14 cellular contexts compared by ENCODE assay signal in the genomic region with DNA sequence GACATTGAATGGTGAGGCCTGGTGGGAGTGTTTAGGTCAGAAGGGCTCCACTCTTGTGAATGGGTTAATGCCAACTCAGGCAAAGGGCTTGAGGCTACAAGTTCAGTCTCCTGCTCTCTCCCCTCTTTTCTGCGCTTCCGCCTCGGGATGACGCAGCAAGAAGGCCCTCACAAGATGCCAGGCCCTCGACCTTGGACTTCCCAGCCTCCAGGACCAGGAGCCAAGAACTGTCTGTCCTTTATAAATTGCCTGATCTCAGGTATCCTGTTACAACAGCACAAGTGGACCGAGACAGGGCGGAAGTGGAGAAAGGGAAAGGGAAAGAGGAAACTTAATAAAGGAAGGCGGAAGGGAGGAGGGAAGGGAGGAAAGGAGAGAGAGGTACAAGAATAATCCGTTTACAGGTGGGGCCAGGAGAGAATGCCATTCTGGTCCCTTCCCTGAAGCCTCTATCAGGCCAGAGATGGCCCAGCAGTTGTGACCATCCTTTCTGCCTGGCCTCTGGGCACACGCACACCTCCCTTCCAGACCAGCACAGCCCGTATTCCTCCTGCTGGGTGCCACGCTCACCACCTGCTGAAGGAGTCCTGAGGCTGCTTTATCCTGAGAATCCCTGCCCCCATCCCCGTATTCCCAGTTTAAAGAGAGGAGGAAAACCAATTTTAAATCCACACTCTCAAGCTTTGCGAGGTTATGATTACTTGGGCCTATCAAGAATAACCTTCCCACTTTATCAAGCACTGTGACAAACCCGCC.
DNase-seq lines count a peak whose midpoint lies in the region; ATAC-seq and TF ChIP-seq lines count a peak whose summit lies in the region.
"Had no signal": no experiment of that assay in that cellular context is flagged by ENCODE, and none has a peak within 500 bp of the region (broad histone marks: within the 10 kb centered on the region; RNA-seq: fewer than 3 reads in every experiment).

No MANE protein-coding gene starts in this region.

- peaks cover 16% of the 10 kb centered on the region for H3K9me3 Mint-ChIP-seq in activated CD4-positive, alpha-beta memory T cell treated with anti-CD3 and anti-CD28 coated beads for 36 hours
- H3K9me3 Mint-ChIP-seq in activated CD4-positive, alpha-beta memory T cell treated with anti-CD3 and anti-CD28 coated beads, Interleukin-2, amount 10 ng/mL, durations not matched to agents 7 days and 5 days, result peaks cover 12% of the 10 kb centered on the region
- peaks cover 29% of the 10 kb centered on the region for H3K9me3 Mint-ChIP-seq in WTC11

- H3K4me3 Mint-ChIP-seq in activated CD4-positive, alpha-beta memory T cell treated with anti-CD3 and anti-CD28 coated beads for 36 hours, result no peak overlapping the region
- H3K4me3 Mint-ChIP-seq in activated CD4-positive, alpha-beta memory T cell treated with anti-CD3 and anti-CD28 coated beads, Interleukin-2, amount 10 ng/mL, durations not matched to agents 7 days and 5 days, result no peak overlapping the region
- no peak overlapping the region for H3K4me3 Mint-ChIP-seq in WTC11

- peaks cover 15% of the 10 kb centered on the region for H3K4me1 Mint-ChIP-seq in activated CD4-positive, alpha-beta memory T cell treated with anti-CD3 and anti-CD28 coated beads for 36 hours (ENCODE audit: low read depth)
- no peaks in the 10 kb centered on the region for H3K4me1 Mint-ChIP-seq in activated CD4-positive, alpha-beta memory T cell treated with anti-CD3 and anti-CD28 coated beads, Interleukin-2, amount 10 ng/mL, durations not matched to agents 7 days and 5 days
- peaks cover 18% of the 10 kb centered on the region for H3K4me1 Mint-ChIP-seq in WTC11

- TF ChIP-seq CTCF in WTC11 (IDR thresholded peaks at IDR 0.05) (no peak), fibroblast of mammary gland (conservative IDR thresholded peaks at IDR 0.05; ENCODE audit: control insufficient read depth, insufficient read depth, low read depth, low read length) (no peak)

- POLR2A ChIA-PET in activated CD4-positive, alpha-beta memory T cell treated with anti-CD3 and anti-CD28 coated beads for 36 hours (lab: Charles Lee), result no interaction called here
- POLR2A ChIA-PET in activated CD4-positive, alpha-beta memory T cell treated with anti-CD3 and anti-CD28 coated beads, Interleukin-2, amount 10 ng/mL, durations not matched to agents 7 days and 5 days (lab: Charles Lee), result interaction anchor here (0.6 kb wide), 1 partner anchor 523 kb away, joined by 3 read pairs; no protein-coding TSS in a partner anchor
- POLR2A ChIA-PET in WTC11 (lab: Charles Lee), result no interaction called here

- no peak for DNase-seq in activated CD4-positive, alpha-beta memory T cell treated with anti-CD3 and anti-CD28 coated beads for 36 hours
- DNase-seq in activated CD4-positive, alpha-beta memory T cell treated with anti-CD3 and anti-CD28 coated beads, Interleukin-2, amount 10 ng/mL, durations not matched to agents 7 days and 5 days, result no peak
- DNase-seq in WTC11 (ENCODE audit: low spot score) (no peak), fibroblast of mammary gland (ENCODE audit: low read depth) (peak; percentile 14), sciatic nerve (ENCODE audit: low spot score) (no peak), NCI-H526 (lab: John Stamatoyannopoulos, UW) (no peak), putamen (ENCODE audit: low spot score) (no peak)
- DNase-seq: ACHN; GF-D8; hippocampal formation; left cardiac atrium; stimulated activated CD4-positive, alpha-beta T cell treated with anti-CD3 and anti-CD28 coated beads, Interleukin-1b, Interleukin-23, amount 100 ng/mL, for 48 hours; stimulated activated CD8-positive, alpha-beta memory T cell treated with anti-CD3 and anti-CD28 coated beads, Interleukin-4, amount 100 ng/mL, for 48 hours had no signal

- intact Hi-C loops in activated CD4-positive, alpha-beta memory T cell treated with anti-CD3 and anti-CD28 coated beads for 36 hours (cut with micrococcal nuclease), result no loop called here
- intact Hi-C loops in sciatic nerve (cut with DNase I), result no loop called here

- H3K4me3 ChIP-seq in fibroblast of mammary gland (ENCODE audit: control insufficient read depth, low read depth, low read length), result no peak overlapping the region

- no peaks in the 10 kb centered on the region for H3K27me3 Mint-ChIP-seq in activated CD4-positive, alpha-beta memory T cell treated with anti-CD3 and anti-CD28 coated beads for 36 hours
- no peaks in the 10 kb centered on the region for H3K27me3 Mint-ChIP-seq in activated CD4-positive, alpha-beta memory T cell treated with anti-CD3 and anti-CD28 coated beads, Interleukin-2, amount 10 ng/mL, durations not matched to agents 7 days and 5 days
- H3K27me3 Mint-ChIP-seq in WTC11 (ENCODE audit: low read depth), result no peaks in the 10 kb centered on the region

- peak; percentile 50 for ATAC-seq in WTC11
- ATAC-seq in sciatic nerve, result peak; percentile 21
- ATAC-seq in GM21825 (IDR thresholded peaks at IDR 0.05; ENCODE audit: unreplicated experiment), result no peak
- ATAC-seq: left cardiac atrium had no signal

- H3K27ac Mint-ChIP-seq in activated CD4-positive, alpha-beta memory T cell treated with anti-CD3 and anti-CD28 coated beads for 36 hours, result peak overlapping the region; percentile 60
- no peak overlapping the region for H3K27ac Mint-ChIP-seq in activated CD4-positive, alpha-beta memory T cell treated with anti-CD3 and anti-CD28 coated beads, Interleukin-2, amount 10 ng/mL, durations not matched to agents 7 days and 5 days
- 0 out of 2 replicates have a peak overlapping the region, but pooled peaks have one; percentile 41 for H3K27ac Mint-ChIP-seq in WTC11

- peaks cover 44% of the 10 kb centered on the region for H3K36me3 Mint-ChIP-seq in activated CD4-positive, alpha-beta memory T cell treated with anti-CD3 and anti-CD28 coated beads for 36 hours
- peaks cover 58% of the 10 kb centered on the region for H3K36me3 Mint-ChIP-seq in activated CD4-positive, alpha-beta memory T cell treated with anti-CD3 and anti-CD28 coated beads, Interleukin-2, amount 10 ng/mL, durations not matched to agents 7 days and 5 days (ENCODE audit: low read depth)
- H3K36me3 Mint-ChIP-seq in WTC11, result peaks cover 38% of the 10 kb centered on the region

- CTCF ChIA-PET in activated CD4-positive, alpha-beta memory T cell treated with anti-CD3 and anti-CD28 coated beads for 36 hours (lab: Charles Lee), result interaction anchor here (1.5 kb wide), 1 partner anchor 9 kb away, joined by 5 read pairs; no protein-coding TSS in a partner anchor
- CTCF ChIA-PET in activated CD4-positive, alpha-beta memory T cell treated with anti-CD3 and anti-CD28 coated beads, Interleukin-2, amount 10 ng/mL, durations not matched to agents 7 days and 5 days (lab: Charles Lee), result no interaction called here
- CTCF ChIA-PET in WTC11 (lab: Charles Lee), result no interaction called here

TF ChIP-seq in WTC11, 78 proteins besides CTCF, POLR2A, EP300 and RAD21 (continues in another document):
- TF ChIP-seq RELA (CRISPR knock-in tag; IDR thresholded peaks at IDR 0.05; ENCODE audit: borderline replicate concordance) (no peak), ZNF423 (CRISPR knock-in tag; IDR thresholded peaks at IDR 0.05) (no peak), NFATC4 (CRISPR knock-in tag; IDR thresholded peaks at IDR 0.05) (no peak), TEAD4 (CRISPR knock-in tag; IDR thresholded peaks at IDR 0.05) (no peak)
- TF ChIP-seq, protein P1, sequence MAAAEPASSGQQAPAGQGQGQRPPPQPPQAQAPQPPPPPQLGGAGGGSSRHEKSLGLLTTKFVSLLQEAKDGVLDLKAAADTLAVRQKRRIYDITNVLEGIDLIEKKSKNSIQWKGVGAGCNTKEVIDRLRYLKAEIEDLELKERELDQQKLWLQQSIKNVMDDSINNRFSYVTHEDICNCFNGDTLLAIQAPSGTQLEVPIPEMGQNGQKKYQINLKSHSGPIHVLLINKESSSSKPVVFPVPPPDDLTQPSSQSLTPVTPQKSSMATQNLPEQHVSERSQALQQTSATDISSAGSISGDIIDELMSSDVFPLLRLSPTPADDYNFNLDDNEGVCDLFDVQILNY (CRISPR knock-in tag; IDR thresholded peaks at IDR 0.05), result no peak
- TF ChIP-seq, protein P2, sequence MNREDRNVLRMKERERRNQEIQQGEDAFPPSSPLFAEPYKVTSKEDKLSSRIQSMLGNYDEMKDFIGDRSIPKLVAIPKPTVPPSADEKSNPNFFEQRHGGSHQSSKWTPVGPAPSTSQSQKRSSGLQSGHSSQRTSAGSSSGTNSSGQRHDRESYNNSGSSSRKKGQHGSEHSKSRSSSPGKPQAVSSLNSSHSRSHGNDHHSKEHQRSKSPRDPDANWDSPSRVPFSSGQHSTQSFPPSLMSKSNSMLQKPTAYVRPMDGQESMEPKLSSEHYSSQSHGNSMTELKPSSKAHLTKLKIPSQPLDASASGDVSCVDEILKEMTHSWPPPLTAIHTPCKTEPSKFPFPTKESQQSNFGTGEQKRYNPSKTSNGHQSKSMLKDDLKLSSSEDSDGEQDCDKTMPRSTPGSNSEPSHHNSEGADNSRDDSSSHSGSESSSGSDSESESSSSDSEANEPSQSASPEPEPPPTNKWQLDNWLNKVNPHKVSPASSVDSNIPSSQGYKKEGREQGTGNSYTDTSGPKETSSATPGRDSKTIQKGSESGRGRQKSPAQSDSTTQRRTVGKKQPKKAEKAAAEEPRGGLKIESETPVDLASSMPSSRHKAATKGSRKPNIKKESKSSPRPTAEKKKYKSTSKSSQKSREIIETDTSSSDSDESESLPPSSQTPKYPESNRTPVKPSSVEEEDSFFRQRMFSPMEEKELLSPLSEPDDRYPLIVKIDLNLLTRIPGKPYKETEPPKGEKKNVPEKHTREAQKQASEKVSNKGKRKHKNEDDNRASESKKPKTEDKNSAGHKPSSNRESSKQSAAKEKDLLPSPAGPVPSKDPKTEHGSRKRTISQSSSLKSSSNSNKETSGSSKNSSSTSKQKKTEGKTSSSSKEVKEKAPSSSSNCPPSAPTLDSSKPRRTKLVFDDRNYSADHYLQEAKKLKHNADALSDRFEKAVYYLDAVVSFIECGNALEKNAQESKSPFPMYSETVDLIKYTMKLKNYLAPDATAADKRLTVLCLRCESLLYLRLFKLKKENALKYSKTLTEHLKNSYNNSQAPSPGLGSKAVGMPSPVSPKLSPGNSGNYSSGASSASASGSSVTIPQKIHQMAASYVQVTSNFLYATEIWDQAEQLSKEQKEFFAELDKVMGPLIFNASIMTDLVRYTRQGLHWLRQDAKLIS (CRISPR knock-in tag; IDR thresholded peaks at IDR 0.05; ENCODE audit: borderline replicate concordance), result no peak
- TF ChIP-seq, protein P3, sequence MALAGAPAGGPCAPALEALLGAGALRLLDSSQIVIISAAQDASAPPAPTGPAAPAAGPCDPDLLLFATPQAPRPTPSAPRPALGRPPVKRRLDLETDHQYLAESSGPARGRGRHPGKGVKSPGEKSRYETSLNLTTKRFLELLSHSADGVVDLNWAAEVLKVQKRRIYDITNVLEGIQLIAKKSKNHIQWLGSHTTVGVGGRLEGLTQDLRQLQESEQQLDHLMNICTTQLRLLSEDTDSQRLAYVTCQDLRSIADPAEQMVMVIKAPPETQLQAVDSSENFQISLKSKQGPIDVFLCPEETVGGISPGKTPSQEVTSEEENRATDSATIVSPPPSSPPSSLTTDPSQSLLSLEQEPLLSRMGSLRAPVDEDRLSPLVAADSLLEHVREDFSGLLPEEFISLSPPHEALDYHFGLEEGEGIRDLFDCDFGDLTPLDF (CRISPR knock-in tag; IDR thresholded peaks at IDR 0.05), result no peak
